In genomic region chr2:100627653-100628300, GRCh38 we compare ENCODE assay signal across 21 cellular contexts.
"Had no signal": no experiment of that assay in that cellular context is flagged by ENCODE, and none has a peak within 500 bp of the region (broad histone marks: within the 10 kb centered on the region; RNA-seq: fewer than 3 reads in every experiment).

No MANE protein-coding gene starts in this region.

- H3K4me3 Mint-ChIP-seq: activated naive CD4-positive, alpha-beta T cell treated with anti-CD3 and anti-CD28 coated beads, Interleukin-2, amount 10 ng/mL, durations not matched to agents 7 days and 5 days; activated T-cell treated with anti-CD3 and anti-CD28 coated beads, Interleukin-2, amount 50 U/mL, for 72 hours; mesothelial cell of epicardium; naive thymus-derived CD8-positive, alpha-beta T cell had no signal

- H3K36me3 Mint-ChIP-seq: activated naive CD4-positive, alpha-beta T cell treated with anti-CD3 and anti-CD28 coated beads, Interleukin-2, amount 10 ng/mL, durations not matched to agents 7 days and 5 days; mesothelial cell of epicardium; naive thymus-derived CD8-positive, alpha-beta T cell had no signal

- ATAC-seq: activated CD4-positive, CD25-positive, alpha-beta regulatory T cell treated with anti-CD3 and anti-CD28 coated beads, Interleukin-2, amount 50 U/mL, for 24 hours; activated T-cell treated with anti-CD3 and anti-CD28 coated beads, Interleukin-2, amount 50 U/mL, for 72 hours; foreskin keratinocyte; naive thymus-derived CD8-positive, alpha-beta T cell; upper lobe of right lung had no signal

- H3K27ac ChIP-seq: foreskin keratinocyte, left ventricle myocardium inferior, ovary, prostate gland, thoracic aorta, upper lobe of right lung, VCaP had no signal

- H3K36me3 ChIP-seq: left ventricle myocardium inferior, ovary, prostate gland, thoracic aorta, upper lobe of right lung had no signal

- H3K27ac Mint-ChIP-seq: activated naive CD4-positive, alpha-beta T cell treated with anti-CD3 and anti-CD28 coated beads, Interleukin-2, amount 10 ng/mL, durations not matched to agents 7 days and 5 days; activated T-cell treated with anti-CD3 and anti-CD28 coated beads, Interleukin-2, amount 50 U/mL, for 72 hours; mesothelial cell of epicardium had no signal

- H3K9me3 Mint-ChIP-seq: activated naive CD4-positive, alpha-beta T cell treated with anti-CD3 and anti-CD28 coated beads, Interleukin-2, amount 10 ng/mL, durations not matched to agents 7 days and 5 days; activated T-cell treated with anti-CD3 and anti-CD28 coated beads, Interleukin-2, amount 50 U/mL, for 72 hours; mesothelial cell of epicardium; naive thymus-derived CD8-positive, alpha-beta T cell had no signal

- H3K4me1 ChIP-seq: foreskin keratinocyte, left ventricle myocardium inferior, prostate gland, upper lobe of right lung had no signal

- H3K4me1 Mint-ChIP-seq: mesothelial cell of epicardium had no signal

- H3K27me3 ChIP-seq: ovary, upper lobe of right lung had no signal

- H3K4me3 ChIP-seq: left ventricle myocardium inferior, ovary, prostate gland, thoracic aorta, upper lobe of right lung had no signal

- DNase-seq: activated CD4-positive, alpha-beta T cell treated with anti-CD3 and anti-CD28 coated beads, Interleukin-2, amount 50 U/mL, for 1 hour; activated effector memory CD4-positive, alpha-beta T cell treated with anti-CD3 and anti-CD28 coated beads, Interleukin-2, amount 50 U/mL, for 16 hours; activated naive CD4-positive, alpha-beta T cell treated with anti-CD3 and anti-CD28 coated beads, Interleukin-2, amount 10 ng/mL, durations not matched to agents 7 days and 5 days; activated T-cell treated with anti-CD3 and anti-CD28 coated beads, Interleukin-2, amount 50 U/mL, for 72 hours; amygdala; effector CD4-positive, alpha-beta T cell; erythroblast; foreskin keratinocyte; kidney; left ventricle myocardium inferior; naive thymus-derived CD8-positive, alpha-beta T cell; ovary; stimulated activated CD4-positive, alpha-beta T cell treated with anti-CD3 and anti-CD28 coated beads, Interleukin-2, amount 100 ng/mL, for 48 hours; stimulated activated CD8-positive, alpha-beta memory T cell treated with anti-CD3 and anti-CD28 coated beads, Interleukin-4, amount 100 ng/mL, for 48 hours; stimulated activated naive CD4-positive, alpha-beta T cell; upper lobe of right lung had no signal

- H3K27me3 Mint-ChIP-seq: naive thymus-derived CD8-positive, alpha-beta T cell had no signal

- H3K9me3 ChIP-seq: left ventricle myocardium inferior, ovary, prostate gland, thoracic aorta, upper lobe of right lung had no signal
